1 cellular context compared by ENCODE assay signal in genomic region chr5:42807722-42808447, GRCh38.
TF ChIP-seq lines count a peak whose summit lies in the region.

No MANE protein-coding gene starts in this region.

TF ChIP-seq in K562, 482 proteins besides CTCF, POLR2A, EP300 and RAD21:
- TF ChIP-seq HOMEZ (CRISPR knock-in tag; IDR thresholded peaks at IDR 0.05) (no peak), EGR1 (conservative IDR thresholded peaks at IDR 0.05) (no peak), ID3 (CRISPR knock-in tag; IDR thresholded peaks at IDR 0.05) (no peak), ID3 (tag; IDR thresholded peaks at IDR 0.05) (no peak), ARID4B (CRISPR knock-in tag; IDR thresholded peaks at IDR 0.05) (no peak), MTA3 (IDR thresholded peaks at IDR 0.05; ENCODE audit: borderline replicate concordance) (no peak), NR1H2 (CRISPR knock-in tag; IDR thresholded peaks at IDR 0.05) (no peak), MLX (CRISPR knock-in tag; conservative IDR thresholded peaks at IDR 0.05) (no peak), ZNF785 (CRISPR knock-in tag; IDR thresholded peaks at IDR 0.05) (no peak), GATAD2B (IDR thresholded peaks at IDR 0.05; ENCODE audit: borderline replicate concordance) (no peak), FOXP1 (CRISPR knock-in tag; IDR thresholded peaks at IDR 0.05) (no peak), DIDO1 (tag; IDR thresholded peaks at IDR 0.05; ENCODE audit: low read depth) (no peak), ZBTB40 (IDR thresholded peaks at IDR 0.05) (no peak), ZBTB40 (CRISPR knock-in tag; IDR thresholded peaks at IDR 0.05) (no peak), MCM5 (IDR thresholded peaks at IDR 0.05; ENCODE audit: low read depth) (no peak), NFXL1 (CRISPR knock-in tag; IDR thresholded peaks at IDR 0.05) (no peak), ZNF395 (CRISPR knock-in tag; IDR thresholded peaks at IDR 0.05) (no peak), ZMIZ1 (IDR thresholded peaks at IDR 0.05; ENCODE audit: low read depth in 2 of 2, low read length in 2 of 2) (no peak), ZNF740 (CRISPR knock-in tag; IDR thresholded peaks at IDR 0.05) (no peak), ZNF740 (tag; IDR thresholded peaks at IDR 0.05) (no peak)
